8 cellular contexts compared by ENCODE assay signal in the genomic region with DNA sequence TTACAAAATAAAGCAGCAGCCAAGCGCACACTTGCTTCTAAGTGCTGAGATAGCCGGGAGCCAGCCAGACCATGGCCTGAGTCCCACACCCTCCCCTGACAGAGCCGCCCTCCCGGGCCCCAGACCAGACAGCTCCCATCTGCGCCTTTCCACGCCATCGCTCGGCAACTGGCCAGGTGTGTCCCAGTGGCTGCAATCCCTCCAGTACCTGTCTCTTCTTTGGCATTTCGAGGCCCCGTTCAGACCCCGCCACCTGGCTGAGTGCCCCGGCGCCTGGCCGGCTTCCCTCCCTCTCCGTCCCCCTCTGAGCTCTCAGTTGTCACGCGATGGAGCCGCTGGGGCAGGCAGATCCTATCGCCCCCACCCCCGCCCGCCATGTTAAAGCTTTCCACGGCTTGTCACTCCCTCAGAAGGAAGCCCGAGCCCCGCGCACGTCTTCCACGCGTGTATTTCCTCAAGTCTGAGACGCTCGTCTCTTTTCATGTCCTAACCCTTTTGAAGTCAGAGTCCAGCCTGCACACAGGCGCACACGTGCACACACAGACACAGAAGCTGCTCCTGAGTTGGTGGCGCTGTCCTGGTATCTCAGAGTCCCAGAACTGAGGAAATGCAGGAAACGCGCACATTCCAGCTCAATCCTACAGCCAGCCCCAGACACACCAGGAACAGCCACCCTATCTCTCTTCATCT.
A peak's percentile ranks its signal among the peaks of the same experiment; 100 is the strongest.
DNase-seq lines count a peak whose midpoint lies in the region; ATAC-seq and TF ChIP-seq lines count a peak whose summit lies in the region.

No MANE protein-coding gene starts in this region.

- H3K4me3 Mint-ChIP-seq in stimulated activated effector memory CD8-positive, alpha-beta T cell treated with anti-CD3 and anti-CD28 coated beads, Interleukin-12 subunit alpha, Interleukin-12 subunit beta, amount 100 ng/mL, for 72 hours: no peak overlapping the region

- no peaks in the 10 kb centered on the region for H3K9me3 Mint-ChIP-seq in stimulated activated effector memory CD8-positive, alpha-beta T cell treated with anti-CD3 and anti-CD28 coated beads, Interleukin-12 subunit alpha, Interleukin-12 subunit beta, amount 100 ng/mL, for 72 hours

- peak; percentile 14 for DNase-seq in MV-4-11 (lab: John Stamatoyannopoulos, UW)
- DNase-seq in cardiac fibroblast (ENCODE audit: low read depth in 2 of 2): peak; percentile 71 to 92
- DNase-seq in kidney glomerular epithelial cell (lab: John Stamatoyannopoulos, UW): peak; percentile 79
- DNase-seq in stimulated activated effector memory CD8-positive, alpha-beta T cell treated with anti-CD3 and anti-CD28 coated beads, Interleukin-12 subunit alpha, Interleukin-12 subunit beta, amount 100 ng/mL, for 72 hours (ENCODE audit: low spot score in 2 of 2): no peak
- no peak for DNase-seq in OCI-M1 (lab: John Stamatoyannopoulos, UW)
- DNase-seq in HuH-7.5 (ENCODE audit: low spot score): no peak

- H3K36me3 Mint-ChIP-seq in stimulated activated effector memory CD8-positive, alpha-beta T cell treated with anti-CD3 and anti-CD28 coated beads, Interleukin-12 subunit alpha, Interleukin-12 subunit beta, amount 100 ng/mL, for 72 hours: peaks cover 33% of the 10 kb centered on the region

- H3K4me3 ChIP-seq in cardiac fibroblast (replicated peaks in 1 of 2; ENCODE audit: low read depth in 2 of 2, low read length in 2 of 2): peak overlapping the region; percentile 21

- H3K27ac Mint-ChIP-seq in stimulated activated effector memory CD8-positive, alpha-beta T cell treated with anti-CD3 and anti-CD28 coated beads, Interleukin-12 subunit alpha, Interleukin-12 subunit beta, amount 100 ng/mL, for 72 hours: peak overlapping the region; percentile 68

- ATAC-seq in stimulated activated effector memory CD8-positive, alpha-beta T cell treated with anti-CD3 and anti-CD28 coated beads, Interleukin-12 subunit alpha, Interleukin-12 subunit beta, amount 100 ng/mL, for 72 hours: no peak
- ATAC-seq in GM21529 (IDR thresholded peaks at IDR 0.05; ENCODE audit: unreplicated experiment) (no peak), GM21390 (IDR thresholded peaks at IDR 0.05; ENCODE audit: unreplicated experiment) (no peak)

- no peak for TF ChIP-seq CTCF in cardiac fibroblast (IDR thresholded peaks at IDR 0.05; ENCODE audit: low read depth, low read length)

- peaks cover 66% of the 10 kb centered on the region for H3K4me1 Mint-ChIP-seq in stimulated activated effector memory CD8-positive, alpha-beta T cell treated with anti-CD3 and anti-CD28 coated beads, Interleukin-12 subunit alpha, Interleukin-12 subunit beta, amount 100 ng/mL, for 72 hours

Comparison
In these comparisons a context has a peak if more than half of its experiments do, and no peak if none do; other contexts are left out.
1. DNase-seq: peak in MV-4-11 (single experiment), cardiac fibroblast (2 of 2) and kidney glomerular epithelial cell (single experiment); none in stimulated activated effector memory CD8-positive, alpha-beta T cell treated with anti-CD3 and anti-CD28 coated beads, Interleukin-12 subunit alpha, Interleukin-12 subunit beta, amount 100 ng/mL, for 72 hours (0 of 2), OCI-M1 (single experiment) and HuH-7.5 (single experiment).